In the genomic region with DNA sequence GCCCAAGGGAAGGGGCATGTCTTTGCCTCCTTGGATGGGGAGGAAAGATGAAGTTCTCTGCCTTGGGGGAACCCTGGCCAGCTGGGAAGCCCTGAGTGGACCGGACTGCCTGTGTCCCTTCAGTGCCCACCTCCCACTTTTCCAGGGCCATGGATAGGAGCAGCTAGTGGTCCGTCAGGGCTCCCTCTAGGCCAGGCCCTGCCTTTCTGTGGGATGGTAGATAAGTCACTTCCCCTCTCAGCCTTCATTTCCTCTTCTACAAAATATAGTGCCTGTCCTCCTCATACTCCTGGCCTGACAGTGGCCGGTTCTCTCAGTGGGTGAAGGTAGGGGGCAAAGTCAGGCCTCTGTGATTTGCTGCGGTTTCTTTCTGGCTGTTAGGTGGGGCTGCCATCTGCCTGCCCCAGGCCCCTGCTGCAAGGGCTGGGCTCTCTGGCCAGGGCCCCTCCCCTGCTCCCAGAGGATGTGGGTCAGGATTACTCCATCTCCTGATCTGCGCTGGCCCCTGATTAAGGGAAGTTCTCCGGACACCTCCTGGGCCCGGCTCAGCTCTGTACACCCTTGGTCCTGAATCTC, we compare ENCODE assay signal across 9 cellular contexts. TPM values are rescaled to one million over a fixed set of nuclear protein-coding genes. Genes with fewer than 3 reads are reported as not detected.
DNase-seq lines count a peak whose midpoint lies in the region; ATAC-seq, FAIRE-seq and TF ChIP-seq lines count a peak whose summit lies in the region.
"Had no signal": no experiment of that assay in that cellular context is flagged by ENCODE, and none has a peak within 500 bp of the region (broad histone marks: within the 10 kb centered on the region; RNA-seq: fewer than 3 reads in every experiment).

No MANE protein-coding gene starts in this region.

- H3K4me3 ChIP-seq in SK-N-MC (peak overlapping the region; percentile 89), endothelial cell of umbilical vein (replicated peaks in 1 of 3; ENCODE audit: insufficient read depth in 1 of 3, low read depth in 1 of 3, low read length in 3 of 3) (peak overlapping the region; percentile 26 to 97 (median 62))

- peak; percentile 97 for FAIRE-seq in endothelial cell of umbilical vein (lab: Jason Lieb, UNC)

- H3K4me1 Mint-ChIP-seq in naive thymus-derived CD8-positive, alpha-beta T cell, result peaks cover 49 to 88% (median 77%) of the 10 kb centered on the region in 4 donors

- dilution Hi-C loops in endothelial cell of umbilical vein (cut with MboI; ENCODE audit: extremely low pct_ligation_motif_present, low sequenced_read_pairs), result no loop called here

- no peaks in the 10 kb centered on the region for H3K9me3 Mint-ChIP-seq in naive thymus-derived CD8-positive, alpha-beta T cell

- no peak for TF ChIP-seq CTCF in endothelial cell of umbilical vein (IDR thresholded peaks at IDR 0.05; ENCODE audit: extremely low read depth in 1 of 2, insufficient read depth in 1 of 2, low read depth in 1 of 2, low read length in 2 of 2)

- H4K20me1 ChIP-seq in endothelial cell of umbilical vein (replicated peaks; ENCODE audit: control insufficient read depth, extremely low read depth, insufficient read depth, low read length), result no peaks in the 10 kb centered on the region

- POLR2A ChIA-PET in endothelial cell of umbilical vein (lab: Charles Lee), result interaction anchor here (1.2 kb wide), 1 partner anchor 51 kb away, joined by 3 read pairs; no protein-coding TSS in a partner anchor
- POLR2A ChIA-PET in naive thymus-derived CD8-positive, alpha-beta T cell (lab: Charles Lee), result interaction anchor here (1.4 to 5.4 kb wide), 4 partner anchors 8 to 51 kb away, joined by 3 to 51 read pairs (median 6); no protein-coding TSS in a partner anchor

- H3K36me3 Mint-ChIP-seq in naive thymus-derived CD8-positive, alpha-beta T cell, result peaks cover 0 to 2% (median 0%) of the 10 kb centered on the region in 3 donors

- peak; percentile 67 for DNase-seq in NCI-H82 (lab: John Stamatoyannopoulos, UW)
- no peak for DNase-seq in NCI-H82 treated with DMSO at 0.1 percent for 48 hours (lab: John Stamatoyannopoulos, UW; ENCODE audit: unreplicated experiment)
- DNase-seq in SK-N-MC (ENCODE audit: low read depth, low spot score), result no peak
- peak; percentile 74 for DNase-seq in endothelial cell of umbilical vein (ENCODE audit: low read depth, low spot score)
- DNase-seq in naive thymus-derived CD8-positive, alpha-beta T cell, result peak in 1 of 10 donors; percentile 52
- no peak for DNase-seq in left colon
- no peak for DNase-seq in stimulated activated CD4-positive, alpha-beta T cell treated with anti-CD3 and anti-CD28 coated beads, Interleukin-1b, Interleukin-23, amount 100 ng/mL, for 48 hours
- no peak for DNase-seq in mucosa of gallbladder (ENCODE audit: low spot score)

- intact Hi-C loops in endothelial cell of umbilical vein (cut with micrococcal nuclease), result loop anchor here (1.0 to 5.0 kb wide), 3 partner anchors 16 to 144 kb away; a partner anchor contains a TSS
- intact Hi-C loops in left colon (cut with DNase I, micrococcal nuclease), result no loop called here

- H3K79me2 ChIP-seq in endothelial cell of umbilical vein (ENCODE audit: control insufficient read depth, insufficient read depth, low read length), result peaks cover 62% of the 10 kb centered on the region

- no TSS peak for BruUV-seq in endothelial cell of umbilical vein (replicated peaks; lab: Mats Ljungman, UMichigan)

- no peak overlapping the region for H2AFZ ChIP-seq in endothelial cell of umbilical vein (ENCODE audit: low read depth, low read length)

- peak; percentile 53 for TF ChIP-seq POLR2A in endothelial cell of umbilical vein (IDR thresholded peaks at IDR 0.05; ENCODE audit: low read depth, low read length)

- H3K27ac Mint-ChIP-seq in naive thymus-derived CD8-positive, alpha-beta T cell, result peak overlapping the region; percentile 82 to 96 (median 93)

- no peak for ATAC-seq in naive thymus-derived CD8-positive, alpha-beta T cell
- no peak for ATAC-seq in left colon

- peak overlapping the region; percentile 81 to 99 (median 93) for H3K4me3 Mint-ChIP-seq in naive thymus-derived CD8-positive, alpha-beta T cell

- peak overlapping the region; percentile 44 for H3K4me2 ChIP-seq in endothelial cell of umbilical vein (ENCODE audit: insufficient read depth, low read length)

- H3K27ac ChIP-seq in SK-N-MC (no peak overlapping the region), endothelial cell of umbilical vein (ENCODE audit: insufficient read depth, low read depth, low read length) (peak overlapping the region; percentile 54)
- H3K27ac ChIP-seq: 22Rv1 had no signal

- CTCF ChIA-PET in endothelial cell of umbilical vein (lab: Charles Lee), result interaction anchor here (0.5 to 2.3 kb wide), 7 partner anchors 9 to 64 kb away, joined by 3 to 9 read pairs (median 4); no protein-coding TSS in a partner anchor

- H3K36me3 ChIP-seq in SK-N-MC (ENCODE audit: insufficient read depth, low read length), result no peaks in the 10 kb centered on the region
- H3K36me3 ChIP-seq in endothelial cell of umbilical vein (ENCODE audit: control insufficient read depth in 2 of 2, extremely low read depth in 1 of 2, insufficient read depth in 2 of 2, low read length in 2 of 2), result no peaks in the 10 kb centered on the region

- H3K9ac ChIP-seq in SK-N-MC (ENCODE audit: insufficient read length) (no peak overlapping the region), endothelial cell of umbilical vein (replicated peaks; ENCODE audit: extremely low read depth, insufficient read depth, low read length) (peak overlapping the region; percentile 57)

- H3K27me3 Mint-ChIP-seq in naive thymus-derived CD8-positive, alpha-beta T cell, result no peaks in the 10 kb centered on the region

- H3K9me1 ChIP-seq in endothelial cell of umbilical vein (replicated peaks; ENCODE audit: control insufficient read depth, extremely low read depth, insufficient read depth, low read length), result no peaks in the 10 kb centered on the region

- H3K9me3 ChIP-seq in SK-N-MC (ENCODE audit: low read depth, low read length) (no peaks in the 10 kb centered on the region), endothelial cell of umbilical vein (replicated peaks; ENCODE audit: control insufficient read depth, insufficient read depth, low read length) (no peaks in the 10 kb centered on the region)

- peaks cover 41% of the 10 kb centered on the region for H3K4me1 ChIP-seq in endothelial cell of umbilical vein (ENCODE audit: control insufficient read depth, extremely low read depth, insufficient read depth, low read length)

- H3K27me3 ChIP-seq in endothelial cell of umbilical vein (ENCODE audit: control insufficient read depth in 2 of 2, insufficient read depth in 2 of 2, low read length in 2 of 2), result no peaks in the 10 kb centered on the region

TF ChIP-seq in endothelial cell of umbilical vein, 7 proteins besides CTCF, POLR2A, EP300 and RAD21:
- no peak for TF ChIP-seq FOS (IDR thresholded peaks at IDR 0.05; ENCODE audit: borderline replicate concordance, insufficient read depth, low read length)
- no peak for TF ChIP-seq EZH2 (IDR thresholded peaks at IDR 0.05; ENCODE audit: borderline replicate concordance, low read depth, low read length, severe bottlenecking)
- TF ChIP-seq POLR2AphosphoS5 (IDR thresholded peaks at IDR 0.05; ENCODE audit: insufficient read depth, low read depth, low read length), result no peak
- no peak for TF ChIP-seq GATA2 (IDR thresholded peaks at IDR 0.05; ENCODE audit: insufficient read depth, insufficient read length, low read depth, low read length)
- TF ChIP-seq, protein P1, sequence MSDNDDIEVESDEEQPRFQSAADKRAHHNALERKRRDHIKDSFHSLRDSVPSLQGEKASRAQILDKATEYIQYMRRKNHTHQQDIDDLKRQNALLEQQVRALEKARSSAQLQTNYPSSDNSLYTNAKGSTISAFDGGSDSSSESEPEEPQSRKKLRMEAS (IDR thresholded peaks at IDR 0.05; ENCODE audit: insufficient read depth, insufficient read length), result no peak
- no peak for TF ChIP-seq MYC (IDR thresholded peaks at IDR 0.05; ENCODE audit: low read depth, low read length)
- no peak for TF ChIP-seq JUN (IDR thresholded peaks at IDR 0.05; ENCODE audit: borderline replicate concordance, insufficient read depth, insufficient read length, low read depth)

RNA-seq across cellular contexts. Expression of a gene that starts 1.4 kb away (rescaled TPM):
- 20.7 and 24.9 TPM in 2 replicates for total RNA-seq in endothelial cell of umbilical vein
- polyA plus RNA-seq in endothelial cell of umbilical vein, result 21.9 and 23.9 TPM in 2 replicates
- polyA plus RNA-seq in endothelial cell of umbilical vein (2011; cell fraction: cytosol; rRNA removed), result 17.5 and 20.2 TPM in 2 replicates
- 18.5 and 19.2 TPM in 2 replicates for polyA plus RNA-seq in endothelial cell of umbilical vein (2011; cell fraction: nucleus; rRNA removed)
- polyA plus RNA-seq in endothelial cell of umbilical vein (2012), result 15.5 and 18.0 TPM in 2 replicates
- polyA minus RNA-seq in endothelial cell of umbilical vein, result 22.7 and 24.0 TPM in 2 replicates
- polyA minus RNA-seq in endothelial cell of umbilical vein (2011; cell fraction: cytosol; rRNA and poly(A)+ RNA removed), result 0.82 TPM
- 9.4 and 10.0 TPM in 2 replicates for polyA minus RNA-seq in endothelial cell of umbilical vein (2011; cell fraction: nucleus; rRNA and poly(A)+ RNA removed)
- total RNA-seq in naive thymus-derived CD8-positive, alpha-beta T cell, result 1 to 10 TPM; 8.6 TPM
- 10 to 100 TPM in 2 of 3 donors, 1 to 10 TPM in 1; 8.9 to 19.3 (median 12.0) TPM for polyA plus RNA-seq in naive thymus-derived CD8-positive, alpha-beta T cell
- total RNA-seq in left colon, result 10 to 100 TPM in 1 of 2 donors, 1 to 10 TPM in 1; 4.6 to 10.7 TPM
- 31.5 TPM for total RNA-seq in mucosa of gallbladder

RNA-seq across cellular contexts. Expression of a gene that starts 17.6 kb away (rescaled TPM):
- total RNA-seq in endothelial cell of umbilical vein, result 45.4 and 52.7 TPM in 2 replicates
- polyA plus RNA-seq in endothelial cell of umbilical vein, result 18.6 and 23.0 TPM in 2 replicates
- 7.8 and 18.1 TPM in 2 replicates for polyA plus RNA-seq in endothelial cell of umbilical vein (2011; cell fraction: cytosol; rRNA removed)
- polyA plus RNA-seq in endothelial cell of umbilical vein (2011; cell fraction: nucleus; rRNA removed), result 83.1 and 118 TPM in 2 replicates
- polyA plus RNA-seq in endothelial cell of umbilical vein (2012), result 5.3 and 10.0 TPM in 2 replicates
- 14.0 and 14.9 TPM in 2 replicates for polyA minus RNA-seq in endothelial cell of umbilical vein
- 12.5 TPM for polyA minus RNA-seq in endothelial cell of umbilical vein (2011; cell fraction: cytosol; rRNA and poly(A)+ RNA removed)
- 19.1 and 19.6 TPM in 2 replicates for polyA minus RNA-seq in endothelial cell of umbilical vein (2011; cell fraction: nucleus; rRNA and poly(A)+ RNA removed)
- under 1 TPM in 1 of 2 experiments, not detected in 1; 0.52 TPM for total RNA-seq in naive thymus-derived CD8-positive, alpha-beta T cell
- polyA plus RNA-seq in naive thymus-derived CD8-positive, alpha-beta T cell, result under 1 TPM in 2 of 3 donors, not detected in 1; 0.15 to 0.68 TPM
- total RNA-seq in left colon, result 1 to 10 TPM; 2.2 to 6.0 TPM
- 6.0 TPM for total RNA-seq in mucosa of gallbladder

Comparison
In these comparisons a context has a peak if more than half of its experiments do, and no peak if none do; other contexts are left out.
1. DNase-seq: peak in NCI-H82 (single experiment) and endothelial cell of umbilical vein (single experiment); none in NCI-H82 treated with DMSO at 0.1 percent for 48 hours (single experiment), SK-N-MC (single experiment), left colon (0 of 2), stimulated activated CD4-positive, alpha-beta T cell treated with anti-CD3 and anti-CD28 coated beads, Interleukin-1b, Interleukin-23, amount 100 ng/mL, for 48 hours (single experiment) and mucosa of gallbladder (single experiment).